In genomic region chr5:56685503-56686217, GRCh38 we compare ENCODE assay signal across 1 cellular context.
TF ChIP-seq lines count a peak whose summit lies in the region.

No MANE protein-coding gene starts in this region.

TF ChIP-seq in HepG2, 621 proteins besides CTCF, POLR2A, EP300 and RAD21 (continued from another document):
- TF ChIP-seq ZNF691 (CRISPR knock-in tag; IDR thresholded peaks at IDR 0.05; ENCODE audit: borderline replicate concordance, low read depth) (no peak), ISX (CRISPR knock-in tag; conservative IDR thresholded peaks at IDR 0.05) (no peak), BCL6 (CRISPR knock-in tag; IDR thresholded peaks at IDR 0.05) (no peak), ZFP37 (CRISPR knock-in tag; IDR thresholded peaks at IDR 0.05; ENCODE audit: borderline replicate concordance) (no peak), ZNF547 (CRISPR knock-in tag; IDR thresholded peaks at IDR 0.05) (no peak), PAX8 (CRISPR knock-in tag; IDR thresholded peaks at IDR 0.05; ENCODE audit: borderline replicate concordance) (no peak), CBFB (CRISPR knock-in tag; IDR thresholded peaks at IDR 0.05) (no peak), MAFG (CRISPR knock-in tag; IDR thresholded peaks at IDR 0.05) (no peak), SP5 (CRISPR knock-in tag; IDR thresholded peaks at IDR 0.05; ENCODE audit: borderline replicate concordance, low read depth) (no peak), NBN (conservative IDR thresholded peaks at IDR 0.05) (no peak), PRMT3 (CRISPR knock-in tag; IDR thresholded peaks at IDR 0.05; ENCODE audit: borderline replicate concordance, low read depth) (no peak)
